ENCODE assay signal across 8 cellular contexts in genomic region chrX:54999717-55000598, GRCh38. TPM values are rescaled to one million over a fixed set of nuclear protein-coding genes. Genes with fewer than 3 reads are reported as not detected.
DNase-seq lines count a peak whose midpoint lies in the region; ATAC-seq and TF ChIP-seq lines count a peak whose summit lies in the region.

APEX2 (plus strand) TSS chrX:55000363; CDS start chrX:55000423, 60 bp downstream.

- peak within 1 kb of the TSS; percentile 37 to 94 (median 88) for H3K27ac ChIP-seq in heart right ventricle
- peak within 1 kb of the TSS; percentile 90 for H3K27ac ChIP-seq in upper lobe of right lung

- in situ Hi-C loops in GM13976 (cut with MboI; ENCODE audit: low sequenced_read_pairs, unreplicated experiment) = no loop called here

- peak within 1 kb of the TSS; percentile 32 to 77 (median 65) for H3K4me3 ChIP-seq in heart right ventricle
- peak within 1 kb of the TSS; percentile 63 for H3K4me3 ChIP-seq in upper lobe of right lung

- peaks cover 0 to 17% (median 0%) of the 10 kb centered on the region in 7 donors for H3K27me3 ChIP-seq in heart right ventricle
- no peaks in the 10 kb centered on the region for H3K27me3 ChIP-seq in upper lobe of right lung

- peak; percentile 83 for DNase-seq in GM13976 (ENCODE audit: low spot score)
- DNase-seq in NCI-H146 treated with DMSO at 0.1 percent for 48 hours (lab: John Stamatoyannopoulos, UW; ENCODE audit: unreplicated experiment) = peak; percentile 82
- DNase-seq in amniotic epithelial cell (ENCODE audit: low read depth) = peak; percentile 92
- DNase-seq in heart right ventricle = peak; percentile 89 to 91
- DNase-seq in posterior cingulate gyrus = peak; percentile 74 to 98 (median 84)
- peak; percentile 95 for DNase-seq in upper lobe of right lung

- TF ChIP-seq CTCF in GM13976 (IDR thresholded peaks at IDR 0.05; ENCODE audit: borderline replicate concordance, control extremely low read depth, extremely low read depth, insufficient read depth, missing control alignments) (no peak), heart right ventricle (IDR thresholded peaks at IDR 0.05) (no peak), upper lobe of right lung (IDR thresholded peaks at IDR 0.05) (no peak)

- H3K36me3 ChIP-seq in heart right ventricle (peaks cover 0 to 28% (median 0%) of the 10 kb centered on the region in 9 donors), upper lobe of right lung (peaks cover 14% of the 10 kb centered on the region)

- peak; percentile 89 for ATAC-seq in HG02870 (IDR thresholded peaks at IDR 0.05; ENCODE audit: unreplicated experiment)
- ATAC-seq in heart right ventricle = peak; percentile 95 to 99 (median 98)
- peak; percentile 97 for ATAC-seq in upper lobe of right lung

- intact Hi-C loops in T-helper 1 cell treated with Interleukin-12 subunit alpha and Interleukin-12 subunit beta and Interleukin-4 antibody, amounts not matched to agents 30 ng/mL and 1 ng/mL, for 36 hours (cut with micrococcal nuclease) = loop anchor here (1.0 to 10.0 kb wide), 14 partner anchors 57 to 1915 kb away; partner anchors contain the start of genes FAM120C, GNL3L, HUWE1 and KDM5C
- intact Hi-C loops in heart right ventricle (cut with DNase I) (loop anchor here in 3 of 10 donors (2.0 to 10.0 kb wide), 4 partner anchors 152 to 193 kb away; partner anchors contain the start of gene MAGED2 (in 1 of the 3)), posterior cingulate gyrus (cut with DNase I) (loop anchor here (2.0 to 10.0 kb wide), 2 partner anchors 191 to 1315 kb away; partner anchors contain the start of gene HUWE1), upper lobe of right lung (cut with DNase I) (no loop called here)

- H3K4me1 ChIP-seq in heart right ventricle (peaks cover 0 to 18% (median 9%) of the 10 kb centered on the region in 9 donors), upper lobe of right lung (peaks cover 7% of the 10 kb centered on the region)

- H3K9me3 ChIP-seq in heart right ventricle = no peaks in the 10 kb centered on the region
- H3K9me3 ChIP-seq in upper lobe of right lung = no peaks in the 10 kb centered on the region

- WGBS in heart right ventricle, 2 donors = 0 to 1% methylated on average over 54 to 55 of the region's 55 CpGs

RNA-seq across cellular contexts. Expression of gene APEX2, which starts in this region (rescaled TPM):
- 24.7 and 26.0 TPM in 2 replicates for total RNA-seq in T-helper 1 cell treated with Interleukin-12 subunit alpha and Interleukin-12 subunit beta and Interleukin-4 antibody, amounts not matched to agents 30 ng/mL and 1 ng/mL, for 36 hours
- total RNA-seq in heart right ventricle (10 to 100 TPM in 4 of 10 donors, 1 to 10 TPM in 6; 8.7 to 12.5 (median 9.8) TPM), upper lobe of right lung (10.5 TPM)
- 1 to 10 TPM; 3.7 to 9.4 TPM for polyA plus RNA-seq in heart right ventricle

Comparison
In these comparisons a context has a peak if more than half of its experiments do, and no peak if none do; other contexts are left out.
1. Peak in every context shown above with its lines: DNase-seq, ATAC-seq, H3K4me3 ChIP-seq and H3K27ac ChIP-seq.